In the genomic region with DNA sequence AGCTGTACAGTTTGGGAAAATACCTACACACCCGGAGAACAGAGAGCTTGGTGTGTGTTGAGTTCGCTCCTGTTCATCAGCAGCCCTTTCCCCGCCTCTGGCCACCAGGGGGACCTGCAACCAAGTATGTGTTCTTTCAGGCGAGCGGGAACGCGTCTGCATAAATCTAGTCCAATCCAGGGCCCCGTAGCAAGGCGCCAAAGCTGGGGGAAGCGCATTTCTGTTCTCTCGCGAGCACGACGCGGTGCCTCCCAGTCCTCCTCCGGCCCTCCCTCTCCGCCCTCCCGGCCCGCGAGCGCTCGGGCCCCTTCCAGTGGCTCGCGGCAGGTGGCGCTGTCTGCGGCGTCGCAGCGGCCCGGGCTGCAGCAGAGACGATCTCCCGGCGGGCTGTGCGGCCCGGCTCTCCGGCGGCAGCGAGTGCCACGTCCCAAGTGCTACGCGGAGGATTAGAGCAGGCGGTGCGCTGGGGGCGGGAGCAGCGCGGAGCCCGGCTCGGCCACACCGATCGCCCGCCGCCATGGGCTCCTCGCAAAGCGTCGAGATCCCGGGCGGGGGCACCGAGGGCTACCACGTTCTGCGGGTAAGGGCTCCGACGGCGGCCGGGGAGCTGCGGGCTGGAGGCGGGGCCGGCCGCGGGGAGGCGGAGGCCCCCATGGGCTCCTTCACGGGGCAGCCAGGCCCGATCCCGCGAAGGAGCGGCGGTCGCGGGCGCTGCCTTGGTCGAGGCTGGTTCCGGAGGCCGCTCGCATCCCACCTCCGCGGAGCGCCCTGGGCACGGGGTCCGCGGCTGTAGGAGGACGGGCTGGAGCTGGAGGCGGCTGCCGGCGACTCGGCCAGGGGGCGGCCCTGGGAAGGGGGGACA, we compare ENCODE assay signal across 8 cellular contexts. TPM values are rescaled to one million over a fixed set of nuclear protein-coding genes. Genes with fewer than 3 reads are reported as not detected.
DNase-seq lines count a peak whose midpoint lies in the region; ATAC-seq and TF ChIP-seq lines count a peak whose summit lies in the region.

A gene (plus strand): TSS at position 430 of the 862 bp plus-strand sequence. CDS start 88 bp downstream, at position 518.

- in situ Hi-C loops in GM18951 (cut with MboI; ENCODE audit: low sequenced_read_pairs, unreplicated experiment) = loop anchor here (25.0 kb wide), 1 partner anchor 1183 kb away; a partner anchor contains a TSS

- no peaks in the 10 kb centered on the region for H3K27me3 Mint-ChIP-seq in WTC11 (ENCODE audit: low read depth)

- peaks cover 21% of the 10 kb centered on the region for H3K36me3 Mint-ChIP-seq in WTC11

- POLR2A ChIA-PET in WTC11 (lab: Charles Lee) = interaction anchor here (0.5 to 1.6 kb wide), 3 partner anchors 12 to 558 kb away, joined by 3 to 5 read pairs (median 5); a partner anchor contains a TSS

- H3K4me3 ChIP-seq in cardiac fibroblast (replicated peaks in 1 of 2; ENCODE audit: low read depth in 2 of 2, low read length in 2 of 2) = peak within 1 kb of the TSS; percentile 74 to 82

- TF ChIP-seq CTCF in AG09319 (IDR thresholded peaks at IDR 0.05; ENCODE audit: low read depth, low read length) (peak; percentile 89), WTC11 (IDR thresholded peaks at IDR 0.05) (peak; percentile 91), cardiac fibroblast (IDR thresholded peaks at IDR 0.05; ENCODE audit: low read depth, low read length) (peak; percentile 91)

- ATAC-seq in HG03196 (IDR thresholded peaks at IDR 0.05; ENCODE audit: unreplicated experiment) = peak; percentile 94
- ATAC-seq in WTC11 = peak; percentile 97

- CTCF ChIA-PET in WTC11 (lab: Charles Lee) = interaction anchor here (0.6 to 4.5 kb wide), 40 partner anchors 9 to 1529 kb away, joined by 3 to 34 read pairs (median 5); a partner anchor contains a TSS

- H3K27ac Mint-ChIP-seq in WTC11 = peak within 1 kb of the TSS; percentile 97

- DNase-seq in AG09319 (ENCODE audit: extremely low read depth, low read depth) (peak; percentile 99), NCI-H226 (peak; percentile 98), WTC11 (ENCODE audit: low spot score) (peak; percentile 99), cardiac fibroblast (ENCODE audit: low read depth in 2 of 2) (peak; percentile 100), iPS-NIHi7 (ENCODE audit: extremely low spot score) (peak; percentile 100), smooth muscle cell of the brain vasculature (ENCODE audit: low read depth, low spot score) (peak; percentile 99)

- H3K4me1 Mint-ChIP-seq in WTC11 = peaks cover 46% of the 10 kb centered on the region

- peak; percentile 95 for TF ChIP-seq POLR2A in GM18951 (IDR thresholded peaks at IDR 0.05; ENCODE audit: extremely low read depth, insufficient read depth, insufficient read length)

- H3K4me3 Mint-ChIP-seq in WTC11 = peak within 1 kb of the TSS; percentile 91

- peaks cover 13% of the 10 kb centered on the region for H3K9me3 Mint-ChIP-seq in WTC11

TF ChIP-seq in WTC11, 78 proteins besides CTCF, POLR2A, EP300 and RAD21 (continues in another document):
- TF ChIP-seq NR3C1 (CRISPR knock-in tag; conservative IDR thresholded peaks at IDR 0.05; ENCODE audit: low read depth) (0 out of 2 replicates have a peak, but pooled peaks have one; percentile 75), MXD4 (CRISPR knock-in tag; IDR thresholded peaks at IDR 0.05; ENCODE audit: borderline replicate concordance) (no peak), SMAD3 (CRISPR knock-in tag; IDR thresholded peaks at IDR 0.05; ENCODE audit: borderline replicate concordance) (peak; percentile 82), NFATC4 (CRISPR knock-in tag; IDR thresholded peaks at IDR 0.05) (0 out of 2 replicates have a peak, but pooled peaks have one; percentile 28), TEAD4 (CRISPR knock-in tag; IDR thresholded peaks at IDR 0.05) (no peak), OVOL2 (CRISPR knock-in tag; IDR thresholded peaks at IDR 0.05; ENCODE audit: borderline replicate concordance) (0 out of 2 replicates have a peak, but pooled peaks have one; percentile 32), NFYB (CRISPR knock-in tag; conservative IDR thresholded peaks at IDR 0.05; ENCODE audit: low read depth) (0 out of 2 replicates have a peak, but pooled peaks have one; percentile 10), NFE2L1 (CRISPR knock-in tag; IDR thresholded peaks at IDR 0.05) (peak; percentile 77; the same call in 1 of the 2 replicates), TP53 (CRISPR knock-in tag; IDR thresholded peaks at IDR 0.05) (peak; percentile 89), ZNF416 (CRISPR knock-in tag; IDR thresholded peaks at IDR 0.05) (no peak), FOXK1 (CRISPR knock-in tag; IDR thresholded peaks at IDR 0.05) (peak; percentile 87), ETV6 (CRISPR knock-in tag; IDR thresholded peaks at IDR 0.05) (peak; percentile 92)
- TF ChIP-seq, protein P1, sequence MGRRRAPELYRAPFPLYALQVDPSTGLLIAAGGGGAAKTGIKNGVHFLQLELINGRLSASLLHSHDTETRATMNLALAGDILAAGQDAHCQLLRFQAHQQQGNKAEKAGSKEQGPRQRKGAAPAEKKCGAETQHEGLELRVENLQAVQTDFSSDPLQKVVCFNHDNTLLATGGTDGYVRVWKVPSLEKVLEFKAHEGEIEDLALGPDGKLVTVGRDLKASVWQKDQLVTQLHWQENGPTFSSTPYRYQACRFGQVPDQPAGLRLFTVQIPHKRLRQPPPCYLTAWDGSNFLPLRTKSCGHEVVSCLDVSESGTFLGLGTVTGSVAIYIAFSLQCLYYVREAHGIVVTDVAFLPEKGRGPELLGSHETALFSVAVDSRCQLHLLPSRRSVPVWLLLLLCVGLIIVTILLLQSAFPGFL (CRISPR knock-in tag; IDR thresholded peaks at IDR 0.05; ENCODE audit: borderline replicate concordance) = peak; percentile 75; the same call in 1 of the 2 replicates
- TF ChIP-seq, protein P2, sequence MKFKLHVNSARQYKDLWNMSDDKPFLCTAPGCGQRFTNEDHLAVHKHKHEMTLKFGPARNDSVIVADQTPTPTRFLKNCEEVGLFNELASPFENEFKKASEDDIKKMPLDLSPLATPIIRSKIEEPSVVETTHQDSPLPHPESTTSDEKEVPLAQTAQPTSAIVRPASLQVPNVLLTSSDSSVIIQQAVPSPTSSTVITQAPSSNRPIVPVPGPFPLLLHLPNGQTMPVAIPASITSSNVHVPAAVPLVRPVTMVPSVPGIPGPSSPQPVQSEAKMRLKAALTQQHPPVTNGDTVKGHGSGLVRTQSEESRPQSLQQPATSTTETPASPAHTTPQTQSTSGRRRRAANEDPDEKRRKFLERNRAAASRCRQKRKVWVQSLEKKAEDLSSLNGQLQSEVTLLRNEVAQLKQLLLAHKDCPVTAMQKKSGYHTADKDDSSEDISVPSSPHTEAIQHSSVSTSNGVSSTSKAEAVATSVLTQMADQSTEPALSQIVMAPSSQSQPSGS (CRISPR knock-in tag; IDR thresholded peaks at IDR 0.05; ENCODE audit: borderline replicate concordance, low read depth) = 0 out of 2 replicates have a peak, but pooled peaks have one; percentile 44
- TF ChIP-seq, protein P3, sequence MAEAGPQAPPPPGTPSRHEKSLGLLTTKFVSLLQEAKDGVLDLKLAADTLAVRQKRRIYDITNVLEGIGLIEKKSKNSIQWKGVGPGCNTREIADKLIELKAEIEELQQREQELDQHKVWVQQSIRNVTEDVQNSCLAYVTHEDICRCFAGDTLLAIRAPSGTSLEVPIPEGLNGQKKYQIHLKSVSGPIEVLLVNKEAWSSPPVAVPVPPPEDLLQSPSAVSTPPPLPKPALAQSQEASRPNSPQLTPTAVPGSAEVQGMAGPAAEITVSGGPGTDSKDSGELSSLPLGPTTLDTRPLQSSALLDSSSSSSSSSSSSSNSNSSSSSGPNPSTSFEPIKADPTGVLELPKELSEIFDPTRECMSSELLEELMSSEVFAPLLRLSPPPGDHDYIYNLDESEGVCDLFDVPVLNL (CRISPR knock-in tag; IDR thresholded peaks at IDR 0.05; ENCODE audit: borderline replicate concordance, low read depth) = peak; percentile 87; the same call in 1 of the 2 replicates
- TF ChIP-seq, protein P4, sequence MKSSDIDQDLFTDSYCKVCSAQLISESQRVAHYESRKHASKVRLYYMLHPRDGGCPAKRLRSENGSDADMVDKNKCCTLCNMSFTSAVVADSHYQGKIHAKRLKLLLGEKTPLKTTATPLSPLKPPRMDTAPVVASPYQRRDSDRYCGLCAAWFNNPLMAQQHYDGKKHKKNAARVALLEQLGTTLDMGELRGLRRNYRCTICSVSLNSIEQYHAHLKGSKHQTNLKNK (CRISPR knock-in tag; IDR thresholded peaks at IDR 0.05) = no peak
- TF ChIP-seq, protein P5, sequence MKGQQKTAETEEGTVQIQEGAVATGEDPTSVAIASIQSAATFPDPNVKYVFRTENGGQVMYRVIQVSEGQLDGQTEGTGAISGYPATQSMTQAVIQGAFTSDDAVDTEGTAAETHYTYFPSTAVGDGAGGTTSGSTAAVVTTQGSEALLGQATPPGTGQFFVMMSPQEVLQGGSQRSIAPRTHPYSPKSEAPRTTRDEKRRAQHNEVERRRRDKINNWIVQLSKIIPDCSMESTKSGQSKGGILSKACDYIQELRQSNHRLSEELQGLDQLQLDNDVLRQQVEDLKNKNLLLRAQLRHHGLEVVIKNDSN (CRISPR knock-in tag; IDR thresholded peaks at IDR 0.05) = 0 out of 2 replicates have a peak, but pooled peaks have one; percentile 17
- TF ChIP-seq, protein P6, sequence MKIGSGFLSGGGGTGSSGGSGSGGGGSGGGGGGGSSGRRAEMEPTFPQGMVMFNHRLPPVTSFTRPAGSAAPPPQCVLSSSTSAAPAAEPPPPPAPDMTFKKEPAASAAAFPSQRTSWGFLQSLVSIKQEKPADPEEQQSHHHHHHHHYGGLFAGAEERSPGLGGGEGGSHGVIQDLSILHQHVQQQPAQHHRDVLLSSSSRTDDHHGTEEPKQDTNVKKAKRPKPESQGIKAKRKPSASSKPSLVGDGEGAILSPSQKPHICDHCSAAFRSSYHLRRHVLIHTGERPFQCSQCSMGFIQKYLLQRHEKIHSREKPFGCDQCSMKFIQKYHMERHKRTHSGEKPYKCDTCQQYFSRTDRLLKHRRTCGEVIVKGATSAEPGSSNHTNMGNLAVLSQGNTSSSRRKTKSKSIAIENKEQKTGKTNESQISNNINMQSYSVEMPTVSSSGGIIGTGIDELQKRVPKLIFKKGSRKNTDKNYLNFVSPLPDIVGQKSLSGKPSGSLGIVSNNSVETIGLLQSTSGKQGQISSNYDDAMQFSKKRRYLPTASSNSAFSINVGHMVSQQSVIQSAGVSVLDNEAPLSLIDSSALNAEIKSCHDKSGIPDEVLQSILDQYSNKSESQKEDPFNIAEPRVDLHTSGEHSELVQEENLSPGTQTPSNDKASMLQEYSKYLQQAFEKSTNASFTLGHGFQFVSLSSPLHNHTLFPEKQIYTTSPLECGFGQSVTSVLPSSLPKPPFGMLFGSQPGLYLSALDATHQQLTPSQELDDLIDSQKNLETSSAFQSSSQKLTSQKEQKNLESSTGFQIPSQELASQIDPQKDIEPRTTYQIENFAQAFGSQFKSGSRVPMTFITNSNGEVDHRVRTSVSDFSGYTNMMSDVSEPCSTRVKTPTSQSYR (CRISPR knock-in tag; IDR thresholded peaks at IDR 0.05) = peak; percentile 48; the same call in 1 of the 2 replicates

RNA-seq across cellular contexts. Expression of the gene that starts here (rescaled TPM):
- total RNA-seq in WTC11 (2021) = 77.8 to 102 TPM (median 79.2 TPM) in 3 replicates

Comparison
In these comparisons a context has a peak if more than half of its experiments do, and no peak if none do; other contexts are left out.
1. Peak in every context shown above with its lines: DNase-seq, ATAC-seq and H3K4me3 ChIP-seq.